ENCODE assay signal across 12 cellular contexts in the genomic region with DNA sequence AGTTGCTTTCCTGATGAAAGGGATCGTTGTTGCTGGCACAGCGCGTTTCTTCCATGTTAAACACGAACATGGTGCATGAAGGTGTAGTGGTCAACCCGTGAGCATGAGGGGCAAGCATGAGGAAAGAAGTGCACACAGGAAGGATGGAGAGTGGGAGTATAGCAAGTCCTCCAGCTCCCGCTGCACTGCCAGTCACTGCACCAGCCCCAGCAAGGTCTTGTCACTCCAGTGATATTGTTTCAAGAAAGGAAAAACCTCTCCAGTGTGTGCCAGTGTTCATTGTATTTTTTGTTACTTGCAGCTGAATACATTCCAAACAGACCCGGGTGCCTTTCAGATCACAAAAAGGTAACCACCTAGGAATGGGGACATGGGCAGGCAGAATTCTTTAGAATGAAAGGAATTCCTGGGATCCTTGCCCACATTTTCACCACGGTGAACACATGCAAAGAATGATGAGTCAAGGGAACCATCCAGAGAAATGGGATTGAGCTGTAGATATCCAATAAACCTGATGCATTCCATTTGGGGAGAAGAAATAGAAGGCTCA.
DNase-seq lines count a peak whose midpoint lies in the region; ATAC-seq and TF ChIP-seq lines count a peak whose summit lies in the region.
"Had no signal": no experiment of that assay in that cellular context is flagged by ENCODE, and none has a peak within 500 bp of the region (broad histone marks: within the 10 kb centered on the region; RNA-seq: fewer than 3 reads in every experiment).

No MANE protein-coding gene starts in this region.

- H3K4me3 Mint-ChIP-seq in mesothelial cell of epicardium: no peak overlapping the region
- H3K4me3 Mint-ChIP-seq: activated naive CD8-positive, alpha-beta T cell treated with anti-CD3 and anti-CD28 coated beads, Interleukin-2, amount 10 ng/mL, durations not matched to agents 7 days and 5 days had no signal

- no peaks in the 10 kb centered on the region for H3K4me1 ChIP-seq in MM.1S (ENCODE audit: low read length)

- no peaks in the 10 kb centered on the region for H3K36me3 Mint-ChIP-seq in mesothelial cell of epicardium
- H3K36me3 Mint-ChIP-seq: activated naive CD8-positive, alpha-beta T cell treated with anti-CD3 and anti-CD28 coated beads, Interleukin-2, amount 10 ng/mL, durations not matched to agents 7 days and 5 days had no signal

- H3K4me1 Mint-ChIP-seq in mesothelial cell of epicardium: peaks cover 83% of the 10 kb centered on the region

- H3K4me2 ChIP-seq in MM.1S (ENCODE audit: low read depth, low read length): no peak overlapping the region

- H3F3A ChIP-seq in MM.1S (ENCODE audit: insufficient read depth, low read length): no peaks in the 10 kb centered on the region

- H4K20me1 ChIP-seq in MM.1S (ENCODE audit: insufficient read depth, low read length): no peaks in the 10 kb centered on the region

- in situ Hi-C loops in Caki2 (cut with HindIII; ENCODE audit: low pct_unique_long_range_greater_than_20kb, low sequenced_read_pairs): no loop called here

- no peak overlapping the region for H3K9ac ChIP-seq in MM.1S (ENCODE audit: low read length)

- H3K9me3 Mint-ChIP-seq in mesothelial cell of epicardium: no peaks in the 10 kb centered on the region
- H3K9me3 Mint-ChIP-seq: activated naive CD8-positive, alpha-beta T cell treated with anti-CD3 and anti-CD28 coated beads, Interleukin-2, amount 10 ng/mL, durations not matched to agents 7 days and 5 days had no signal

- no peak for TF ChIP-seq CTCF in mesothelial cell of epicardium (IDR thresholded peaks at IDR 0.05; ENCODE audit: unreplicated experiment)
- TF ChIP-seq CTCF in MM.1S (IDR thresholded peaks at IDR 0.05; ENCODE audit: low read length): no peak

- H2AFZ ChIP-seq in MM.1S (ENCODE audit: low read length): no peak overlapping the region

- H3K9me2 ChIP-seq in MM.1S (replicated peaks; ENCODE audit: insufficient read depth, low read length): no peaks in the 10 kb centered on the region

- no peak overlapping the region for H3K27ac ChIP-seq in MM.1S (ENCODE audit: low read length)

- no peaks in the 10 kb centered on the region for H3K9me3 ChIP-seq in MM.1S (replicated peaks; ENCODE audit: insufficient read depth, low read length)

- peak overlapping the region; percentile 28 for H3K27ac Mint-ChIP-seq in mesothelial cell of epicardium
- H3K27ac Mint-ChIP-seq: activated naive CD8-positive, alpha-beta T cell treated with anti-CD3 and anti-CD28 coated beads, Interleukin-2, amount 10 ng/mL, durations not matched to agents 7 days and 5 days had no signal

- no peaks in the 10 kb centered on the region for H3K79me2 ChIP-seq in MM.1S (ENCODE audit: low read length)

- H3K27me3 Mint-ChIP-seq in mesothelial cell of epicardium (ENCODE audit: low read depth): no peaks in the 10 kb centered on the region
- H3K27me3 Mint-ChIP-seq: activated naive CD8-positive, alpha-beta T cell treated with anti-CD3 and anti-CD28 coated beads, Interleukin-2, amount 10 ng/mL, durations not matched to agents 7 days and 5 days had no signal

- no peaks in the 10 kb centered on the region for H3K36me3 ChIP-seq in MM.1S (replicated peaks; ENCODE audit: insufficient read depth, low read length)

- H3K4me3 ChIP-seq in MM.1S (ENCODE audit: low read length): no peak overlapping the region

- DNase-seq in Caki2 (ENCODE audit: low read depth) (peak; percentile 79), M059J (ENCODE audit: low read depth) (peak; percentile 99), dedifferentiated amniotic fluid mesenchymal stem cell (ENCODE audit: extremely low spot score) (peak; percentile 64), mesothelial cell of epicardium (ENCODE audit: low spot score in 2 of 2, unreplicated experiment in 2 of 2) (peak in 1 of 2 experiments; percentile 22), MM.1S (no peak)
- DNase-seq in activated T-cell treated with anti-CD3 and anti-CD28 coated beads, Interleukin-2, amount 50 U/mL, for 1 hour: no peak
- no peak for DNase-seq in activated CD4-positive, alpha-beta T cell treated with anti-CD3 and anti-CD28 coated beads for 4 hours
- DNase-seq: activated naive CD8-positive, alpha-beta T cell treated with anti-CD3 and anti-CD28 coated beads, Interleukin-2, amount 10 ng/mL, durations not matched to agents 7 days and 5 days; NCI-H510A; right cardiac atrium; stimulated activated naive CD4-positive, alpha-beta T cell had no signal

- ATAC-seq in GM21447 (IDR thresholded peaks at IDR 0.05; ENCODE audit: unreplicated experiment): no peak
- ATAC-seq: right cardiac atrium had no signal

- no peaks in the 10 kb centered on the region for H3K27me3 ChIP-seq in MM.1S (replicated peaks; ENCODE audit: insufficient read depth, low read length)

Comparison
In these comparisons a context has a peak if more than half of its experiments do, and no peak if none do; other contexts are left out.
1. DNase-seq: peak in Caki2 (single experiment), M059J (single experiment) and dedifferentiated amniotic fluid mesenchymal stem cell (single experiment); none in activated T-cell treated with anti-CD3 and anti-CD28 coated beads, Interleukin-2, amount 50 U/mL, for 1 hour (single experiment), MM.1S (single experiment) and activated CD4-positive, alpha-beta T cell treated with anti-CD3 and anti-CD28 coated beads for 4 hours (0 of 2).